In the genomic region with DNA sequence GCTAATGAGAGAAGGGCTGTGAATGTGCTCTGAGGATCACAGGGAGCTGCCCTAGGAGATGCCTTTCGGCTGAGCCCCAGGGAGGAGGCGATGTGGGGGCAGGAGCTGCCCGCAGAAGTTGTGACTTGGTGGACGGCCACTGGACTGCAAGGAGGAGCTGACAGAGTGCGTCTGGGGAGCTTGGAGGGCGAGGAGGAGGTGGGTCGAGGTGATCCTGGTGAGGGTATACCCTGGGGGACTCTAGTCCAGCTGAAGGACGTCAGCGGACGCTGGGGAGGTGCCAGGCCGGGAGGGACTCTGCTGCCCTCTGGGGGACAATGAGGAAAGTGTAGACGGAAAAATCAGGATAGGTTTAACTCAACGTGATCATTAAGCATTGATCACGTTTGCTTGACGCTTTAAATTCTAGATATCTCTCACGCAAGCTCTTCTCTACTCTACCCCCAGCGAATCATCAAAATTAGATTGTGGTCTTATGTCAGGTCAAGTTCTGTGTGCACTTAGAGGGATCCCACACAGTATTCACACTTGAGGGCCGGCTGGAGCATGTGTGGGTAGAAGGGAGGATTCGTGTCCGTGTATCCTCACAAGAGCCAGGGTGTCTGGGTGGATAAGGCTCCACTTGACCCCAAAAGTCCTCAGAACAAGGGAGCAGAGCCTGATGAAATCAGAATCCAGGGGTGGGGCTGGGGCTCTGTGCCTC, we compare ENCODE assay signal across 8 cellular contexts. TPM values are rescaled to one million over a fixed set of nuclear protein-coding genes. Genes with fewer than 3 reads are reported as not detected.
A peak's percentile ranks its signal among the peaks of the same experiment; 100 is the strongest.
DNase-seq lines count a peak whose midpoint lies in the region; ATAC-seq, FAIRE-seq and TF ChIP-seq lines count a peak whose summit lies in the region.

No MANE protein-coding gene starts in this region.

- FAIRE-seq in GM19239 (lab: Jason Lieb, UNC) = peak; percentile 62

- DNase-seq in CD4-positive, alpha-beta T cell = peak in 3 of 10 experiments; percentile 8 to 16 (median 15)
- no peak for DNase-seq in GM19239 (ENCODE audit: insufficient read length, low spot score)
- DNase-seq in T follicular helper cell (ENCODE audit: low read depth) = peak; percentile 7
- DNase-seq in glutamatergic neuron = peak; percentile 45
- DNase-seq in SKM-1 treated with dmso at 0.1 percent for 144 hours (lab: John Stamatoyannopoulos, UW; ENCODE audit: unreplicated experiment) = no peak

- CTCF ChIA-PET in CD4-positive, alpha-beta T cell (lab: Charles Lee) = interaction anchor here (1.9 to 2.2 kb wide), 2 partner anchors 15 to 50 kb away, joined by 8 to 10 read pairs; no protein-coding TSS in a partner anchor

- no peak overlapping the region for H3K27ac ChIP-seq in CD4-positive, alpha-beta T cell (ENCODE audit: low read depth, low read length)

- peaks cover 57% of the 10 kb centered on the region for H3K27me3 Mint-ChIP-seq in CD4-positive, alpha-beta T cell
- peaks cover 21% of the 10 kb centered on the region for H3K27me3 Mint-ChIP-seq in glutamatergic neuron (ENCODE audit: unreplicated experiment)

- peaks cover 4% of the 10 kb centered on the region for H3K9me3 Mint-ChIP-seq in CD4-positive, alpha-beta T cell
- peaks cover 12% of the 10 kb centered on the region for H3K9me3 Mint-ChIP-seq in glutamatergic neuron (ENCODE audit: unreplicated experiment)

- no peak overlapping the region for H3K4me3 Mint-ChIP-seq in CD4-positive, alpha-beta T cell
- H3K4me3 Mint-ChIP-seq in glutamatergic neuron (ENCODE audit: unreplicated experiment) = no peak overlapping the region

- peak; percentile 59 for TF ChIP-seq CTCF in CD4-positive, alpha-beta T cell (IDR thresholded peaks at IDR 0.05)
- no peak for TF ChIP-seq CTCF in glutamatergic neuron (IDR thresholded peaks at IDR 0.05; ENCODE audit: partially characterized antibody, unreplicated experiment)

- no peak overlapping the region for H3K27ac Mint-ChIP-seq in CD4-positive, alpha-beta T cell
- H3K27ac Mint-ChIP-seq in glutamatergic neuron (ENCODE audit: unreplicated experiment) = no peak overlapping the region

- H3K36me3 Mint-ChIP-seq in CD4-positive, alpha-beta T cell (ENCODE audit: low read depth) = peaks cover 7% of the 10 kb centered on the region
- peaks cover 17% of the 10 kb centered on the region for H3K36me3 Mint-ChIP-seq in glutamatergic neuron (ENCODE audit: unreplicated experiment)

- no peaks in the 10 kb centered on the region for H3K4me1 Mint-ChIP-seq in CD4-positive, alpha-beta T cell (ENCODE audit: low read depth)
- H3K4me1 Mint-ChIP-seq in glutamatergic neuron (ENCODE audit: low read depth, unreplicated experiment) = no peaks in the 10 kb centered on the region

- ATAC-seq in CD4-positive, alpha-beta T cell (ENCODE audit: poor library complexity) = no peak
- ATAC-seq in HG02852 (IDR thresholded peaks at IDR 0.05; ENCODE audit: unreplicated experiment) = no peak
- ATAC-seq in GM21423 (IDR thresholded peaks at IDR 0.05; ENCODE audit: unreplicated experiment) = no peak
- ATAC-seq in HG03571 (IDR thresholded peaks at IDR 0.05; ENCODE audit: unreplicated experiment) = no peak

- H3K27me3 ChIP-seq in CD4-positive, alpha-beta T cell (ENCODE audit: control insufficient read depth, insufficient read depth, low read length) = peaks cover 29% of the 10 kb centered on the region

- intact Hi-C loops in CD4-positive, alpha-beta T cell (cut with DNase I, micrococcal nuclease) = loop anchor here (5.0 kb wide), 1 partner anchor 49 kb away; no protein-coding TSS in a partner anchor

- H3K9me3 ChIP-seq in CD4-positive, alpha-beta T cell (ENCODE audit: control insufficient read depth, low read length) = peaks cover 10% of the 10 kb centered on the region

- POLR2A ChIA-PET in CD4-positive, alpha-beta T cell (lab: Charles Lee) = interaction anchor here (0.7 kb wide), 1 partner anchor 49 kb away, joined by 3 read pairs; no protein-coding TSS in a partner anchor

RNA-seq across cellular contexts. Expression of a gene that starts 3.3 kb away (rescaled TPM):
- not detected for total RNA-seq in CD4-positive, alpha-beta T cell
- not detected for total RNA-seq in glutamatergic neuron (ENCODE audit: unreplicated experiment)

RNA-seq across cellular contexts. Expression of a gene that starts 17.0 kb away (rescaled TPM):
- total RNA-seq in CD4-positive, alpha-beta T cell = not detected
- total RNA-seq in glutamatergic neuron (ENCODE audit: unreplicated experiment) = not detected

Comparison
In these comparisons a context has a peak if more than half of its experiments do, and no peak if none do; other contexts are left out.
1. DNase-seq: peak in T follicular helper cell (single experiment) and glutamatergic neuron (single experiment); none in GM19239 (single experiment) and SKM-1 treated with dmso at 0.1 percent for 144 hours (single experiment).